Comparison of ENCODE assay signal across 8 cellular contexts in the genomic region with DNA sequence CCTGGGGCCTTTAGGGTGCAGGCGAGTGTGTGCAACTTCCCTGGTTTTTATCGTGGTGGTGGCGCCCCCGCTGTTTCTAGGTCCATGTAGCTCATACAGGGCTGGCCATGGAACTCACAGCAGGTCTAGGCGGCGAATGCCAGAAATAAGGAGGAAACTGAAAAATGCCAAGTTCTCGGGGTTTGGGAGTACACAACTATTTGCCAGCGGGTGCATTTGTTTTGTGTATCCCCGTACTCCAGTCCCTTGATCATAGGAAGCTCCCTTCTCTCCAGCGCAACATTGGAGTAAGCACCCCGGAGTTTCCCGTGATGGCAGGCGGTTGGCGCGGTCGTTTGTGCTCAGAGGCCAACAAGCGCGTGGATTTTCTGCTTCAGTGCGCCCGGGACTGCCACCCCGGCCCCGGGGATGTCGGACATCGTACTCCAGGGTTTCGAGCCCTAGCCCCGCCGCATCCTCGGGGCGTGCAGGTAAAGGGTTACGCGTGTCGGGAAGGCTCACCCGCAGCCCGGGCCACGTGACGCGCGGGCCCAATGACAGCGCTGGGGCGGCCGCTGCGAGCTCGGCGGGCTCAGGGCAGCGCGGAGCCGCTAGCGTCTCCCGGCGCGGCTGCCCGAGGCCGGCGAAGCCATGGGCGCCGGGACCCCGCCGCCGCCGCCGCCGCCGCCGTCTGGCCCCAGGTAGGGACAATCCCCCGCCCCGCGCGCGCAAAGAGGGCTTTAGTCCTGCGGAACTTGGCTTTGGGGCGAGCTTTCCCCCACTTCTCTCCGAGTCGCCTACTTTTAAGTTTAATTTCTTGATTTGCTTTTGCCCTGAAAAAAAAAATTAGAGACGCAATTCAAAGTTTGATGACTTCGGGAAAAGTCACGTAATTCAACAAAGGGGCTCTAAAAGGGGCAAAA.
DNase-seq lines count a peak whose midpoint lies in the region; ATAC-seq and TF ChIP-seq lines count a peak whose summit lies in the region.

No MANE protein-coding gene starts in this region.

- H3K9me3 ChIP-seq in HEK293 (ENCODE audit: control insufficient read depth, insufficient read depth, low read depth, low read length) (no peaks in the 10 kb centered on the region), mesenchymal stem cell (ENCODE audit: control insufficient read depth, low read length) (no peaks in the 10 kb centered on the region)

- peaks cover 15% of the 10 kb centered on the region for H3K4me1 Mint-ChIP-seq in activated CD8-positive, alpha-beta T cell treated with anti-CD3 and anti-CD28 coated beads for 36 hours (ENCODE audit: low read depth)
- no peaks in the 10 kb centered on the region for H3K4me1 Mint-ChIP-seq in effector memory CD8-positive, alpha-beta T cell (ENCODE audit: low read depth in 2 of 2)

- DNase-seq in NCI-H2081 treated with DMSO at 0.1 percent for 48 hours (lab: John Stamatoyannopoulos, UW) (peak; percentile 3), mesenchymal stem cell (peak; percentile 19), kidney glomerular epithelial cell (lab: John Stamatoyannopoulos, UW) (no peak)
- DNase-seq in activated CD8-positive, alpha-beta T cell treated with anti-CD3 and anti-CD28 coated beads for 36 hours, result peak; percentile 48
- no peak for DNase-seq in effector memory CD8-positive, alpha-beta T cell
- peak in 2 of 3 donors; percentile 3 to 26 for DNase-seq in stimulated activated CD4-positive, alpha-beta T cell treated with anti-CD3 and anti-CD28 coated beads, TNF-alpha, amount 100 ng/mL, for 48 hours (ENCODE audit: low read depth in 3 of 3)

- H2AFZ ChIP-seq in mesenchymal stem cell (ENCODE audit: low read depth, low read length), result peak overlapping the region; percentile 84

- peak overlapping the region; percentile 81 for H3K4me2 ChIP-seq in mesenchymal stem cell (ENCODE audit: low read length, poor library complexity, severe bottlenecking)

- H3K36me3 ChIP-seq in HEK293 (ENCODE audit: control insufficient read depth in 2 of 2, insufficient read depth in 1 of 2, low read length in 2 of 2), result no peaks in the 10 kb centered on the region
- H3K36me3 ChIP-seq in mesenchymal stem cell (ENCODE audit: control insufficient read depth in 1 of 2, insufficient read depth in 2 of 2, low read depth in 1 of 2, low read length in 2 of 2), result no peaks in the 10 kb centered on the region

- no peak overlapping the region for H3K14ac ChIP-seq in mesenchymal stem cell (ENCODE audit: low read length in 2 of 2)

- 0 out of 2 replicates have a peak, but pooled peaks have one; percentile 46 for TF ChIP-seq CTCF in HEK293 (tag by site-specific recombination; IDR thresholded peaks at IDR 0.05)
- no peak for TF ChIP-seq CTCF in activated CD8-positive, alpha-beta T cell treated with anti-CD3 and anti-CD28 coated beads for 36 hours (IDR thresholded peaks at IDR 0.05)

- H3K4me3 ChIP-seq in GM08714 (ENCODE audit: low read length), result peak overlapping the region; percentile 11; the same call in 1 of the 2 replicates
- peak overlapping the region; percentile 40 for H3K4me3 ChIP-seq in HEK293 (ENCODE audit: low read depth, low read length)
- peak overlapping the region; percentile 45 to 71 for H3K4me3 ChIP-seq in mesenchymal stem cell (ENCODE audit: insufficient read depth in 1 of 2, low read depth in 1 of 2, low read length in 2 of 2)

- H3K18ac ChIP-seq in mesenchymal stem cell (ENCODE audit: low read depth in 1 of 2, low read length in 2 of 2), result peak overlapping the region in 1 of 2 experiments; percentile 34

- no peak overlapping the region for H4K8ac ChIP-seq in mesenchymal stem cell (ENCODE audit: low read length)

- H2BK120ac ChIP-seq in mesenchymal stem cell (ENCODE audit: low read depth, low read length), result no peak overlapping the region

- H2AK5ac ChIP-seq in mesenchymal stem cell (ENCODE audit: low read length, severe bottlenecking), result no peak overlapping the region

- ATAC-seq in activated CD8-positive, alpha-beta T cell treated with anti-CD3 and anti-CD28 coated beads for 36 hours, result peak; percentile 91
- peak; percentile 48 for ATAC-seq in effector memory CD8-positive, alpha-beta T cell (replicated peaks)

- peaks cover 44 to 50% of the 10 kb centered on the region in 2 experiments for H3K27me3 ChIP-seq in mesenchymal stem cell (ENCODE audit: control insufficient read depth in 1 of 2, insufficient read depth in 1 of 2, low read length in 2 of 2)

- no peak overlapping the region for H3K9ac ChIP-seq in mesenchymal stem cell (ENCODE audit: low read length)

- H3K9me3 Mint-ChIP-seq in activated CD8-positive, alpha-beta T cell treated with anti-CD3 and anti-CD28 coated beads for 36 hours, result no peaks in the 10 kb centered on the region
- no peaks in the 10 kb centered on the region for H3K9me3 Mint-ChIP-seq in effector memory CD8-positive, alpha-beta T cell

- no peaks in the 10 kb centered on the region; the same call in 1 of the 2 replicates for H3K4me1 ChIP-seq in HEK293 (ENCODE audit: control insufficient read depth, insufficient read depth, low read length)
- H3K4me1 ChIP-seq in mesenchymal stem cell (ENCODE audit: control insufficient read depth, insufficient read depth, low read depth, low read length), result peaks cover 7% of the 10 kb centered on the region

- H3K23ac ChIP-seq in mesenchymal stem cell (ENCODE audit: low read length in 2 of 2), result no peak overlapping the region

- no peak overlapping the region for H2BK12ac ChIP-seq in mesenchymal stem cell (ENCODE audit: low read length in 2 of 2)

- no peak overlapping the region for H2BK5ac ChIP-seq in mesenchymal stem cell (ENCODE audit: low read depth, low read length, poor library complexity, severe bottlenecking)

- no peaks in the 10 kb centered on the region for H3K79me1 ChIP-seq in mesenchymal stem cell (replicated peaks; ENCODE audit: low read length, poor library complexity, severe bottlenecking)

- CTCF ChIA-PET in HEK293 (lab: Yijun Ruan, JAX), result interaction anchor here (0.6 to 4.3 kb wide), 29 partner anchors 10 to 582 kb away, joined by 3 to 25 read pairs (median 4); no protein-coding TSS in a partner anchor
- CTCF ChIA-PET in activated CD8-positive, alpha-beta T cell treated with anti-CD3 and anti-CD28 coated beads for 36 hours (lab: Charles Lee), result interaction anchor here (0.7 to 6.2 kb wide), 24 partner anchors 12 to 582 kb away, joined by 3 to 47 read pairs (median 4); no protein-coding TSS in a partner anchor

- H4K91ac ChIP-seq in mesenchymal stem cell (ENCODE audit: low read length), result no peak overlapping the region

- under 1% methylated on average over 70 of the region's 76 CpGs for WGBS in mesenchymal stem cell

- H3K27ac ChIP-seq in HEK293 (ENCODE audit: extremely low read depth, low read depth, low read length), result peak overlapping the region; percentile 32; the same call in 1 of the 2 replicates
- H3K27ac ChIP-seq in mesenchymal stem cell (ENCODE audit: low read length, poor library complexity, severe bottlenecking), result no peak overlapping the region

- no peak overlapping the region for H3K4ac ChIP-seq in mesenchymal stem cell (ENCODE audit: low read depth in 1 of 2, low read length in 2 of 2)

- POLR2A ChIA-PET in HEK293 (lab: Yijun Ruan, JAX), result interaction anchor here (1.2 to 1.7 kb wide), 3 partner anchors 11 to 348 kb away, joined by 3 to 7 read pairs (median 4); no protein-coding TSS in a partner anchor
- POLR2A ChIA-PET in activated CD8-positive, alpha-beta T cell treated with anti-CD3 and anti-CD28 coated beads for 36 hours (lab: Charles Lee), result interaction anchor here (0.6 to 1.9 kb wide), 2 partner anchors 111 to 439 kb away, joined by 3 to 4 read pairs; no protein-coding TSS in a partner anchor

- no peak overlapping the region for H2BK15ac ChIP-seq in mesenchymal stem cell (ENCODE audit: low read depth, poor library complexity, severe bottlenecking)

- H3K4me3 Mint-ChIP-seq in activated CD8-positive, alpha-beta T cell treated with anti-CD3 and anti-CD28 coated beads for 36 hours, result peak overlapping the region; percentile 59
- peak overlapping the region; percentile 35 to 39 for H3K4me3 Mint-ChIP-seq in effector memory CD8-positive, alpha-beta T cell

- H3K36me3 Mint-ChIP-seq in activated CD8-positive, alpha-beta T cell treated with anti-CD3 and anti-CD28 coated beads for 36 hours (ENCODE audit: low read depth), result no peaks in the 10 kb centered on the region
- no peaks in the 10 kb centered on the region for H3K36me3 Mint-ChIP-seq in effector memory CD8-positive, alpha-beta T cell (ENCODE audit: insufficient read depth)

- H3K27ac Mint-ChIP-seq in activated CD8-positive, alpha-beta T cell treated with anti-CD3 and anti-CD28 coated beads for 36 hours, result no peak overlapping the region
- H3K27ac Mint-ChIP-seq in effector memory CD8-positive, alpha-beta T cell, result no peak overlapping the region

- H3K27me3 Mint-ChIP-seq in activated CD8-positive, alpha-beta T cell treated with anti-CD3 and anti-CD28 coated beads for 36 hours, result peaks cover 44% of the 10 kb centered on the region
- peaks cover 72 to 73% of the 10 kb centered on the region in 2 donors for H3K27me3 Mint-ChIP-seq in effector memory CD8-positive, alpha-beta T cell

- intact Hi-C loops in activated CD8-positive, alpha-beta T cell treated with anti-CD3 and anti-CD28 coated beads for 36 hours (cut with micrococcal nuclease), result loop anchor here (1.0 to 10.0 kb wide), 2 partner anchors 113 to 341 kb away; no protein-coding TSS in a partner anchor

TF ChIP-seq in HEK293, 187 proteins besides CTCF, POLR2A, EP300 and RAD21 (continues in another document):
- 0 out of 2 replicates have a peak, but pooled peaks have one; percentile 16 for TF ChIP-seq ZNF777 (tag by site-specific recombination; IDR thresholded peaks at IDR 0.05; ENCODE audit: borderline replicate concordance)
- no peak for TF ChIP-seq ZNF514 (tag by site-specific recombination; IDR thresholded peaks at IDR 0.05)
- peak; percentile 81 for TF ChIP-seq ZBTB20 (tag by site-specific recombination; IDR thresholded peaks at IDR 0.05)

Comparison
In these comparisons a context has a peak if more than half of its experiments do, and no peak if none do; other contexts are left out.
1. DNase-seq: peak in NCI-H2081 treated with DMSO at 0.1 percent for 48 hours (single experiment), activated CD8-positive, alpha-beta T cell treated with anti-CD3 and anti-CD28 coated beads for 36 hours (single experiment), mesenchymal stem cell (single experiment) and stimulated activated CD4-positive, alpha-beta T cell treated with anti-CD3 and anti-CD28 coated beads, TNF-alpha, amount 100 ng/mL, for 48 hours (2 of 3); none in effector memory CD8-positive, alpha-beta T cell (0 of 3) and kidney glomerular epithelial cell (single experiment).
2. Peak in every context shown above with its lines, with median percentiles within 50 percentile points of each other: H3K4me3 ChIP-seq.